ENCODE assay signal across 9 cellular contexts in genomic region chr20:32737371-32738223, GRCh38. TPM values are rescaled to one million over a fixed set of nuclear protein-coding genes. Genes with fewer than 3 reads are reported as not detected.
A peak's percentile ranks its signal among the peaks of the same experiment; 100 is the strongest.
DNase-seq lines count a peak whose midpoint lies in the region; ATAC-seq and TF ChIP-seq lines count a peak whose summit lies in the region.
"Had no signal": no experiment of that assay in that cellular context is flagged by ENCODE, and none has a peak within 500 bp of the region (broad histone marks: within the 10 kb centered on the region; RNA-seq: fewer than 3 reads in every experiment).

No MANE protein-coding gene starts in this region.

- peak overlapping the region in 1 of 2 donors; percentile 19 for H3K4me3 ChIP-seq in CD4-positive, alpha-beta memory T cell (ENCODE audit: low read length in 2 of 2)

- peak overlapping the region; percentile 41 for H3K27ac ChIP-seq in CD4-positive, alpha-beta memory T cell (ENCODE audit: low read depth, low read length)

- peak overlapping the region; percentile 31 to 76 (median 66) for H3K4me3 Mint-ChIP-seq in CD4-positive, alpha-beta memory T cell
- H3K4me3 Mint-ChIP-seq in natural killer cell treated with Interleukin-12 subunit alpha and Interleukin-12 subunit beta and Interleukin-15 and Interleukin-18, amount 100 ng/mL, for 72 hours = peak overlapping the region; percentile 57

- H3K4me1 ChIP-seq in CD4-positive, alpha-beta memory T cell (ENCODE audit: insufficient read depth, low read length) = peaks cover 57% of the 10 kb centered on the region

- H3K27me3 ChIP-seq in CD4-positive, alpha-beta memory T cell (ENCODE audit: insufficient read depth, low read length) = no peaks in the 10 kb centered on the region

- H3K9me3 Mint-ChIP-seq in CD4-positive, alpha-beta memory T cell = no peaks in the 10 kb centered on the region
- H3K9me3 Mint-ChIP-seq in natural killer cell treated with Interleukin-12 subunit alpha and Interleukin-12 subunit beta and Interleukin-15 and Interleukin-18, amount 100 ng/mL, for 72 hours = no peaks in the 10 kb centered on the region

- no peaks in the 10 kb centered on the region for H3K9me3 ChIP-seq in CD4-positive, alpha-beta memory T cell (ENCODE audit: control insufficient read depth in 1 of 2, low read length in 2 of 2)

- H3K27me3 Mint-ChIP-seq in CD4-positive, alpha-beta memory T cell = no peaks in the 10 kb centered on the region
- no peaks in the 10 kb centered on the region for H3K27me3 Mint-ChIP-seq in natural killer cell treated with Interleukin-12 subunit alpha and Interleukin-12 subunit beta and Interleukin-15 and Interleukin-18, amount 100 ng/mL, for 72 hours

- H3K27ac Mint-ChIP-seq in CD4-positive, alpha-beta memory T cell = peak overlapping the region; percentile 92 to 96 (median 93)
- peak overlapping the region; percentile 68 to 89 for H3K27ac Mint-ChIP-seq in natural killer cell treated with Interleukin-12 subunit alpha and Interleukin-12 subunit beta and Interleukin-15 and Interleukin-18, amount 100 ng/mL, for 72 hours

- ATAC-seq in SK-N-SH treated with all-trans-retinoic acid at 6 μM for 48 hours = peak; percentile 71
- peak; percentile 91 to 92 for ATAC-seq in natural killer cell treated with Interleukin-12 subunit alpha and Interleukin-12 subunit beta and Interleukin-15 and Interleukin-18, amount 100 ng/mL, for 72 hours
- ATAC-seq in HG03469 (IDR thresholded peaks at IDR 0.05; ENCODE audit: unreplicated experiment) = no peak

- POLR2A ChIA-PET in CD4-positive, alpha-beta memory T cell (lab: Charles Lee; ENCODE audit: partially characterized antibody) = interaction anchor here (0.6 to 1.7 kb wide), 7 partner anchors 13 to 215 kb away, joined by 3 to 5 read pairs (median 3); no protein-coding TSS in a partner anchor

- intact Hi-C loops in CD4-positive, alpha-beta memory T cell (cut with micrococcal nuclease) = no loop called here

- peak; percentile 59 to 78 (median 67) for DNase-seq in CD4-positive, alpha-beta memory T cell
- peak; percentile 69 for DNase-seq in astrocyte of the hippocampus (ENCODE audit: low read depth, low spot score)
- DNase-seq in natural killer cell treated with Interleukin-12 subunit alpha and Interleukin-12 subunit beta and Interleukin-15 and Interleukin-18, amount 100 ng/mL, for 72 hours (ENCODE audit: low spot score) = no peak
- DNase-seq in inferior parietal cortex (ENCODE audit: extremely low spot score) = no peak
- DNase-seq in GM20000 (ENCODE audit: low spot score) = no peak
- DNase-seq in NCI-H187 (lab: John Stamatoyannopoulos, UW) = no peak
- DNase-seq: NCI-H2029 treated with DMSO at 0.1 percent for 48 hours had no signal

- peaks cover 0 to 6% of the 10 kb centered on the region in 2 donors for H3K36me3 Mint-ChIP-seq in CD4-positive, alpha-beta memory T cell
- H3K36me3 Mint-ChIP-seq in natural killer cell treated with Interleukin-12 subunit alpha and Interleukin-12 subunit beta and Interleukin-15 and Interleukin-18, amount 100 ng/mL, for 72 hours = no peaks in the 10 kb centered on the region

- no peaks in the 10 kb centered on the region for H3K36me3 ChIP-seq in CD4-positive, alpha-beta memory T cell (ENCODE audit: insufficient read depth, low read length)

- peaks cover 22 to 62% (median 43%) of the 10 kb centered on the region in 4 donors for H3K4me1 Mint-ChIP-seq in CD4-positive, alpha-beta memory T cell
- peaks cover 21 to 29% of the 10 kb centered on the region in 2 donors for H3K4me1 Mint-ChIP-seq in natural killer cell treated with Interleukin-12 subunit alpha and Interleukin-12 subunit beta and Interleukin-15 and Interleukin-18, amount 100 ng/mL, for 72 hours (ENCODE audit: low read depth in 2 of 2)

- CTCF ChIA-PET in CD4-positive, alpha-beta memory T cell (lab: Charles Lee; ENCODE audit: partially characterized antibody) = interaction anchor here (0.9 to 5.0 kb wide), 4 partner anchors 41 to 64 kb away, joined by 3 to 38 read pairs (median 10); partner anchors contain the start of gene C20orf203

- TF ChIP-seq CTCF in GM20000 (IDR thresholded peaks at IDR 0.05; ENCODE audit: extremely low read depth, missing control alignments) = no peak

TF ChIP-seq in SK-N-SH treated with all-trans-retinoic acid at 6 μM for 48 hours, 23 proteins besides CTCF, POLR2A, EP300 and RAD21:
- TF ChIP-seq SNAI2 (CRISPR knock-in tag; IDR thresholded peaks at IDR 0.05) = no peak
- no peak for TF ChIP-seq ZNF70 (CRISPR knock-in tag; IDR thresholded peaks at IDR 0.05)
- no peak for TF ChIP-seq OSR1 (CRISPR knock-in tag; IDR thresholded peaks at IDR 0.05)
TF ChIP-seq in SK-N-SH treated with all-trans-retinoic acid at 6 μM for 48 hours: peak in this region for 0.

RNA-seq across cellular contexts. Expression of gene COMMD7, which starts 5.7 kb away (rescaled TPM):
- total RNA-seq in CD4-positive, alpha-beta memory T cell = 10 to 100 TPM; 29.6 to 29.7 TPM
- 100 to 1,000 TPM; 105 to 154 TPM for polyA plus RNA-seq in CD4-positive, alpha-beta memory T cell
- total RNA-seq in natural killer cell treated with Interleukin-12 subunit alpha and Interleukin-12 subunit beta and Interleukin-15 and Interleukin-18, amount 100 ng/mL, for 72 hours = 10 to 100 TPM; 58.5 to 67.9 TPM

RNA-seq across cellular contexts. Expression of gene DNMT3B, which starts 24.6 kb away (rescaled TPM):
- under 1 TPM; 0.38 to 0.47 TPM for total RNA-seq in CD4-positive, alpha-beta memory T cell
- polyA plus RNA-seq in CD4-positive, alpha-beta memory T cell = under 1 TPM in 1 of 2 donors, not detected in 1; 0.16 TPM
- 1 to 10 TPM in 1 of 2 donors, under 1 TPM in 1; 0.81 to 2.2 TPM for total RNA-seq in natural killer cell treated with Interleukin-12 subunit alpha and Interleukin-12 subunit beta and Interleukin-15 and Interleukin-18, amount 100 ng/mL, for 72 hours

Comparison
In these comparisons a context has a peak if more than half of its experiments do, and no peak if none do; other contexts are left out.
1. DNase-seq: peak in CD4-positive, alpha-beta memory T cell (5 of 5) and astrocyte of the hippocampus (single experiment); none in natural killer cell treated with Interleukin-12 subunit alpha and Interleukin-12 subunit beta and Interleukin-15 and Interleukin-18, amount 100 ng/mL, for 72 hours (single experiment), inferior parietal cortex (single experiment), GM20000 (single experiment) and NCI-H187 (0 of 2).